In genomic region chrX:29653721-29654120, GRCh38 we compare ENCODE assay signal across 26 cellular contexts.
"Had no signal": no experiment of that assay in that cellular context is flagged by ENCODE, and none has a peak within 500 bp of the region (broad histone marks: within the 10 kb centered on the region; RNA-seq: fewer than 3 reads in every experiment).

No MANE protein-coding gene starts in this region.

- H2AFZ ChIP-seq: hepatocyte had no signal

- H3K4me1 ChIP-seq: colonic mucosa, esophagus squamous epithelium, gastroesophageal sphincter, heart left ventricle, left lung, lower lobe of right lung had no signal

- H3K4me3 ChIP-seq: colonic mucosa, esophagus squamous epithelium, gastroesophageal sphincter, heart left ventricle, hepatocyte, left lung, lower lobe of right lung, mucosa of descending colon had no signal

- H3K36me3 ChIP-seq: colonic mucosa, esophagus squamous epithelium, gastroesophageal sphincter, heart left ventricle, left lung, lower lobe of right lung had no signal

- H3K27me3 ChIP-seq: colonic mucosa, esophagus squamous epithelium, gastroesophageal sphincter, heart left ventricle, hepatocyte, left lung had no signal

- ATAC-seq: effector memory CD8-positive, alpha-beta T cell; esophagus mucosa; gastroesophageal sphincter; heart left ventricle; left cardiac atrium; left lung; left ventricle myocardium superior; lower lobe of right lung; mucosa of descending colon; naive thymus-derived CD8-positive, alpha-beta T cell had no signal

- H3K9me3 ChIP-seq: colonic mucosa, esophagus squamous epithelium, gastroesophageal sphincter, heart left ventricle, left lung, lower lobe of right lung, mucosa of descending colon had no signal

- H3K4me2 ChIP-seq: hepatocyte had no signal

- H3K79me2 ChIP-seq: hepatocyte had no signal

- H3K27ac ChIP-seq: colonic mucosa, epithelial cell of prostate, esophagus squamous epithelium, gastroesophageal sphincter, heart left ventricle, hepatocyte, left lung, lower lobe of right lung had no signal

- FAIRE-seq: endometrium had no signal

- DNase-seq: colonic mucosa; cortex of kidney; effector CD8-positive, alpha-beta T cell; effector memory CD8-positive, alpha-beta T cell; endodermal cell; erythroblast; esophagus squamous epithelium; foreskin fibroblast; foreskin melanocyte; heart left ventricle; hypothalamus; immature natural killer cell; islet precursor cell; left cardiac atrium; left lung; left ventricle myocardium superior; lower lobe of right lung; mesenchymal stem cell; mucosa of descending colon; naive B cell; naive thymus-derived CD8-positive, alpha-beta T cell had no signal
